ENCODE assay signal across 18 cellular contexts in the genomic region with DNA sequence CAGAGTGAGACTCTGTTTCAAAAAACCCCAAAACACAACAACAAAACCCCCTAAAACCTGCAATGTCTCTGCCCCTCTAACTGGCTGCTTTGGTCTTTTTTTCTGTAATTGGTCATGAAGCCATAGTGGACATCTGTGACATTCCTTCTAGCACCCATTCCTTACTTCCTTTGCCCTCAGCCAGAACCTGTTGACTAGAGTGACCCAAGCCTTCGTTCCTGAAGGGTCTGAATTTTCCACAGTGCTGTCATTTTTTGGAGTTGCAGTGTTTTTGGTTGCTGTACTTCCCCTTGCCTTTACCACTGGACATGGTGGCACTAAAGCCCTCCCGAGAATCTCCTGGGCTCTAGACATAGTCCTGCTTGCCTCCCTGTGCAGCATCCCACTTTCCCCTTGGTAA.
"Had no signal": no experiment of that assay in that cellular context is flagged by ENCODE, and none has a peak within 500 bp of the region (broad histone marks: within the 10 kb centered on the region; RNA-seq: fewer than 3 reads in every experiment).

No MANE protein-coding gene starts in this region.

- H3K27me3 ChIP-seq: ascending aorta, breast epithelium, left lung, neural progenitor cell, stomach, upper lobe of left lung had no signal

- H3K9me3 ChIP-seq: ascending aorta, breast epithelium, left lung, psoas muscle, stomach, upper lobe of left lung had no signal

- H3K36me3 ChIP-seq: neural progenitor cell had no signal

- DNase-seq: activated CD4-positive, alpha-beta T cell treated with anti-CD3 and anti-CD28 coated beads, Interleukin-2, amount 50 U/mL, for 1 hour; activated CD4-positive, CD25-positive, alpha-beta regulatory T cell treated with anti-CD3 and anti-CD28 coated beads, Interleukin-2, amount 50 U/mL, for 72 hours; activated naive CD4-positive, alpha-beta T cell treated with Interleukin-2 at 50 U/mL for 16 hours; cerebellar nuclear complex; cortex of kidney; effector CD4-positive, alpha-beta T cell; head of caudate nucleus; left lung; mammary epithelial cell; psoas muscle; stimulated activated CD4-positive, alpha-beta T cell treated with anti-CD3 and anti-CD28 coated beads, Interleukin-4, amount 100 ng/mL, for 1 hour; stomach; upper lobe of left lung had no signal

- H3K27ac ChIP-seq: breast epithelium, left lung, neural progenitor cell, upper lobe of left lung had no signal

- ATAC-seq: left lung, psoas muscle, sciatic nerve had no signal

- H3K4me3 ChIP-seq: ascending aorta, breast epithelium, left lung, neural progenitor cell, psoas muscle, smooth muscle cell, stomach, upper lobe of left lung had no signal

- H3K4me1 ChIP-seq: breast epithelium, left lung, neural progenitor cell, upper lobe of left lung had no signal

- H3K4me2 ChIP-seq: neural progenitor cell, smooth muscle cell had no signal

- H3K9ac ChIP-seq: neural progenitor cell had no signal

- H2AFZ ChIP-seq: neural progenitor cell had no signal
